In genomic region chr1:201180901-201181300, GRCh38 we compare ENCODE assay signal across 1 cellular context.
TF ChIP-seq lines count a peak whose summit lies in the region.

No MANE protein-coding gene starts in this region.

TF ChIP-seq in HepG2, 621 proteins besides CTCF, POLR2A, EP300 and RAD21:
- TF ChIP-seq STAT6 (CRISPR knock-in tag; IDR thresholded peaks at IDR 0.05; ENCODE audit: borderline replicate concordance) (no peak), DDIT3 (CRISPR knock-in tag; IDR thresholded peaks at IDR 0.05) (no peak), ZNF703 (CRISPR knock-in tag; IDR thresholded peaks at IDR 0.05; ENCODE audit: borderline replicate concordance) (no peak), IKZF1 (IDR thresholded peaks at IDR 0.05) (no peak), GLMP (CRISPR knock-in tag; IDR thresholded peaks at IDR 0.05; ENCODE audit: borderline replicate concordance) (no peak), ZNF563 (CRISPR knock-in tag; IDR thresholded peaks at IDR 0.05) (no peak)
